In the genomic region with DNA sequence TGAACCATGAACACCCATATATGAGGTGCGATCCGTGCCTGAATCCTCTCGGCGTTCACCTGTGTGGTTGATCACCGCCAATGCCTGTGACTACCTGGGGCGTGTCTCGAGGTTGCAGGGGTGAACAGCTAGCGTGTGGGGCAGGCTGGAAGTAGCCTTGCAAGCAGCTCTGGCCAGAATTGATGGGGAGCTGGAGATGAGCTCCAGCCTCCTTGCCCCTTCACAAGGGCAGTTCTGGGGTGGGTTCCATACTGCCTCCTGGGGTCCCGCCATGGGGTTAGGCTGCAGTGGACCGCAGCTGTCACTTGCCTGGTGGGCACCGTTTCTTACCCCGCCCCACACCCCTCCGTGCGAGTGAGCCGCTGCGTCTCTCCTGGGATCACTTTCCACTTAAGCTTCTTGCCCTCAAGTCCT, we compare ENCODE assay signal across 19 cellular contexts.
"Had no signal": no experiment of that assay in that cellular context is flagged by ENCODE, and none has a peak within 500 bp of the region (broad histone marks: within the 10 kb centered on the region; RNA-seq: fewer than 3 reads in every experiment).

No MANE protein-coding gene starts in this region.

- H3K27ac Mint-ChIP-seq: activated naive CD8-positive, alpha-beta T cell treated with anti-CD3 and anti-CD28 coated beads, Interleukin-2, amount 10 ng/mL, durations not matched to agents 7 days and 5 days; mesothelial cell of epicardium had no signal

- H3K4me1 Mint-ChIP-seq: activated naive CD8-positive, alpha-beta T cell treated with anti-CD3 and anti-CD28 coated beads, Interleukin-2, amount 10 ng/mL, durations not matched to agents 7 days and 5 days had no signal

- H3K9me3 ChIP-seq: breast epithelium, heart right ventricle, left ventricle myocardium inferior, prostate gland, SK-N-SH, testis had no signal

- H3K4me3 ChIP-seq: breast epithelium, heart right ventricle, left ventricle myocardium inferior, prostate gland, testis had no signal

- H3K4me2 ChIP-seq: SK-N-SH had no signal

- H3K4me3 Mint-ChIP-seq: activated naive CD8-positive, alpha-beta T cell treated with anti-CD3 and anti-CD28 coated beads, Interleukin-2, amount 10 ng/mL, durations not matched to agents 7 days and 5 days; activated T-cell treated with anti-CD3 and anti-CD28 coated beads, Interleukin-2, amount 50 U/mL, for 4 hours; mesothelial cell of epicardium had no signal

- H3K36me3 Mint-ChIP-seq: activated naive CD8-positive, alpha-beta T cell treated with anti-CD3 and anti-CD28 coated beads, Interleukin-2, amount 10 ng/mL, durations not matched to agents 7 days and 5 days; mesothelial cell of epicardium had no signal

- H3K9ac ChIP-seq: SK-N-SH had no signal

- H3K27me3 Mint-ChIP-seq: activated naive CD8-positive, alpha-beta T cell treated with anti-CD3 and anti-CD28 coated beads, Interleukin-2, amount 10 ng/mL, durations not matched to agents 7 days and 5 days had no signal

- DNase-seq: activated CD4-positive, alpha-beta T cell treated with anti-CD3 and anti-CD28 coated beads for 48 hours; activated gamma-delta T cell treated with Interleukin-2 at 50 U/mL for 16 hours; activated naive CD8-positive, alpha-beta T cell treated with anti-CD3 and anti-CD28 coated beads, Interleukin-2, amount 10 ng/mL, durations not matched to agents 7 days and 5 days; activated T-cell treated with anti-CD3 and anti-CD28 coated beads, Interleukin-2, amount 50 U/mL, for 4 hours; aorta; effector CD4-positive, alpha-beta T cell; foreskin melanocyte; heart right ventricle; left ventricle myocardium inferior; SK-N-SH; stimulated activated CD4-positive, alpha-beta T cell treated with anti-CD3 and anti-CD28 coated beads, Interleukin-4, amount 100 ng/mL, for 1 hour; stimulated activated CD8-positive, alpha-beta memory T cell treated with anti-CD3 and anti-CD28 coated beads, Interleukin-4, amount 100 ng/mL, for 48 hours; stimulated activated naive CD8-positive, alpha-beta T cell treated with anti-CD3 and anti-CD28 coated beads, Interleukin-15, Interleukin-2, amounts not matched to agents 100 U/mL and 50 U/mL, for 24 hours; T-helper 1 cell; testis had no signal

- H3K27ac ChIP-seq: breast epithelium, heart right ventricle, left ventricle myocardium inferior, prostate gland, testis, VCaP had no signal

- H3K27me3 ChIP-seq: testis had no signal

- H3K9me3 Mint-ChIP-seq: activated naive CD8-positive, alpha-beta T cell treated with anti-CD3 and anti-CD28 coated beads, Interleukin-2, amount 10 ng/mL, durations not matched to agents 7 days and 5 days; activated T-cell treated with anti-CD3 and anti-CD28 coated beads, Interleukin-2, amount 50 U/mL, for 4 hours; mesothelial cell of epicardium had no signal

- H3K4me1 ChIP-seq: breast epithelium, heart right ventricle, left ventricle myocardium inferior, prostate gland, testis had no signal

- H3K36me3 ChIP-seq: breast epithelium, heart right ventricle, left ventricle myocardium inferior, prostate gland had no signal
